In the genomic region with DNA sequence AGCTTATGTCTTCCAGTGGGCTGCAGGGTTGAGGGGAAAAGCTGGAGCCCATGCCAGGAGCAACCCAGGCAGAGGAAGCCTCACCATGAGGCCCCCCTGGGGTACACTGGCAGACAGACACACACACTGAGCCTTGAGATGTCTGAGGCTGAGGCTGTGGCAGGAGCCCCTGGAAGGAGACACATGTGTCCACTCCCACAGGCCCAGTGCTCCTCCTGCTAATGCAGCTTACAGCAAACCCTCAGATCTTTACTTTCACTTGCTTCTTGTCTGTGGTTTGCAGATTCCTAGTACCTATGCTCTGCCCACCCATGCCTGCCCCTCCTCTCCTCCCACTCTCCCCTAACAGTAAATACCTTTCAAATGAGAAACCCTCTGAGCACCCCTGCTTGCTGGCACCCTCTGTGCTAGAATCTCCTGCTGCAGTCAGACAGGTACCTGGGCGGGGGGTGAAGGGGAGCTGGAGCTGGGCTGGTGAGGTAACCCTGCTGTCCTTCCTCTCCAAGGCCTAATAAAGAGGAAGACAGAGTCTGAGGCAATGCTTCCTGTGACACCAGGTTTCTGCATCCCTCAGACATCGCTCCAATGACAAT, we compare ENCODE assay signal across 9 cellular contexts.
DNase-seq lines count a peak whose midpoint lies in the region; ATAC-seq and TF ChIP-seq lines count a peak whose summit lies in the region.
"Had no signal": no experiment of that assay in that cellular context is flagged by ENCODE, and none has a peak within 500 bp of the region (broad histone marks: within the 10 kb centered on the region; RNA-seq: fewer than 3 reads in every experiment).

No MANE protein-coding gene starts in this region.

- H4K20me1 ChIP-seq in smooth muscle cell (ENCODE audit: low read depth): no peaks in the 10 kb centered on the region

- peaks cover 45% of the 10 kb centered on the region for H3K4me1 Mint-ChIP-seq in endodermal cell
- H3K4me1 Mint-ChIP-seq in stimulated activated naive CD8-positive, alpha-beta T cell treated with anti-CD3 and anti-CD28 coated beads, Interleukin-15, amount 100 ng/mL, for 72 hours: peaks cover 60% of the 10 kb centered on the region

- H3K27ac ChIP-seq in endodermal cell (ENCODE audit: low read depth, low read length) (no peak overlapping the region), smooth muscle cell (ENCODE audit: low read depth) (no peak overlapping the region)

- no peak overlapping the region for H3K4me2 ChIP-seq in smooth muscle cell

- peak; percentile 83 for ATAC-seq in stimulated activated naive CD8-positive, alpha-beta T cell treated with anti-CD3 and anti-CD28 coated beads, Interleukin-15, amount 100 ng/mL, for 72 hours
- ATAC-seq in HG03439 (IDR thresholded peaks at IDR 0.05; ENCODE audit: unreplicated experiment): no peak

- WGBS in endodermal cell (ENCODE audit: insufficient coverage in 1 of 2, insufficient read length in 1 of 2), 2 experiments: 68 to 100% methylated on average over 1 to 2 of the region's 2 CpGs
- WGBS in smooth muscle cell (ENCODE audit: low lambda C conversion rate): 46% methylated on average over 2 of the region's 2 CpGs

- H3K4me1 ChIP-seq in endodermal cell (ENCODE audit: control insufficient read depth, insufficient read depth, low read length) (peaks cover 17% of the 10 kb centered on the region), smooth muscle cell (ENCODE audit: low read depth) (peaks cover 3% of the 10 kb centered on the region)

- H3K9ac ChIP-seq in endodermal cell (ENCODE audit: extremely low read depth, low read length, poor library complexity, severe bottlenecking) (no peak overlapping the region), smooth muscle cell (ENCODE audit: low read depth) (no peak overlapping the region)

- DNase-seq in NOMO-1 treated with DMSO at 0.1 percent for 48 hours (lab: John Stamatoyannopoulos, UW; ENCODE audit: unreplicated experiment) (peak; percentile 45), NOMO-1 treated with dmso at 0.1 percent for 144 hours (lab: John Stamatoyannopoulos, UW; ENCODE audit: unreplicated experiment) (no peak), SKM-1 (lab: John Stamatoyannopoulos, UW; ENCODE audit: unreplicated experiment) (peak; percentile 72), endodermal cell (peak; percentile 58), smooth muscle cell (lab: John Stamatoyannopoulos, UW; ENCODE audit: unreplicated experiment) (no peak), cerebellum (ENCODE audit: low spot score) (no peak)
- DNase-seq in stimulated activated naive CD8-positive, alpha-beta T cell treated with anti-CD3 and anti-CD28 coated beads, Interleukin-15, amount 100 ng/mL, for 72 hours: peak; percentile 27 to 38
- DNase-seq: NCI-H1930 had no signal

- H3K27ac Mint-ChIP-seq in endodermal cell: no peak overlapping the region
- peak overlapping the region; percentile 30 to 92 for H3K27ac Mint-ChIP-seq in stimulated activated naive CD8-positive, alpha-beta T cell treated with anti-CD3 and anti-CD28 coated beads, Interleukin-15, amount 100 ng/mL, for 72 hours

- no peak overlapping the region for H3K4me3 Mint-ChIP-seq in endodermal cell
- H3K4me3 Mint-ChIP-seq in stimulated activated naive CD8-positive, alpha-beta T cell treated with anti-CD3 and anti-CD28 coated beads, Interleukin-15, amount 100 ng/mL, for 72 hours: peak overlapping the region; percentile 61 to 78

- H3K27me3 Mint-ChIP-seq in endodermal cell (ENCODE audit: insufficient read depth): peaks cover 8% of the 10 kb centered on the region
- H3K27me3 Mint-ChIP-seq in stimulated activated naive CD8-positive, alpha-beta T cell treated with anti-CD3 and anti-CD28 coated beads, Interleukin-15, amount 100 ng/mL, for 72 hours: no peaks in the 10 kb centered on the region

- no peaks in the 10 kb centered on the region for H3K36me3 ChIP-seq in endodermal cell (ENCODE audit: control insufficient read depth, insufficient read depth, low read length)
- H3K36me3 ChIP-seq in smooth muscle cell (ENCODE audit: low read depth): no peaks in the 10 kb centered on the region

- no peaks in the 10 kb centered on the region for H3K9me3 ChIP-seq in endodermal cell (ENCODE audit: control insufficient read depth, low read length)
- no peaks in the 10 kb centered on the region for H3K9me3 ChIP-seq in smooth muscle cell (replicated peaks; ENCODE audit: low read depth)

- no peak overlapping the region for H2AFZ ChIP-seq in smooth muscle cell (ENCODE audit: low read depth)

- peaks cover 3% of the 10 kb centered on the region for H3F3A ChIP-seq in smooth muscle cell (ENCODE audit: low read depth)

- TF ChIP-seq CTCF in endodermal cell (conservative IDR thresholded peaks at IDR 0.05) (no peak), smooth muscle cell (IDR thresholded peaks at IDR 0.05; ENCODE audit: borderline replicate concordance, insufficient read depth, poor library complexity, severe bottlenecking) (no peak)

- H3K4me3 ChIP-seq in endodermal cell (ENCODE audit: low read length) (no peak overlapping the region), smooth muscle cell (no peak overlapping the region)

- H3K9me3 Mint-ChIP-seq in endodermal cell: no peaks in the 10 kb centered on the region
- no peaks in the 10 kb centered on the region for H3K9me3 Mint-ChIP-seq in stimulated activated naive CD8-positive, alpha-beta T cell treated with anti-CD3 and anti-CD28 coated beads, Interleukin-15, amount 100 ng/mL, for 72 hours

- H3K27me3 ChIP-seq in endodermal cell (ENCODE audit: control insufficient read depth, insufficient read depth, low read length, poor library complexity, severe bottlenecking) (no peaks in the 10 kb centered on the region), smooth muscle cell (ENCODE audit: low read depth) (no peaks in the 10 kb centered on the region)

- H3K36me3 Mint-ChIP-seq in endodermal cell (ENCODE audit: low read depth): no peaks in the 10 kb centered on the region

- H3K79me2 ChIP-seq in smooth muscle cell (ENCODE audit: low read depth): no peaks in the 10 kb centered on the region

Comparison
In these comparisons a context has a peak if more than half of its experiments do, and no peak if none do; other contexts are left out.
1. DNase-seq: peak in NOMO-1 treated with DMSO at 0.1 percent for 48 hours (single experiment), SKM-1 (single experiment), endodermal cell (single experiment) and stimulated activated naive CD8-positive, alpha-beta T cell treated with anti-CD3 and anti-CD28 coated beads, Interleukin-15, amount 100 ng/mL, for 72 hours (2 of 2); none in NOMO-1 treated with dmso at 0.1 percent for 144 hours (single experiment), smooth muscle cell (single experiment) and cerebellum (single experiment).